ENCODE assay signal across 11 cellular contexts in the genomic region with DNA sequence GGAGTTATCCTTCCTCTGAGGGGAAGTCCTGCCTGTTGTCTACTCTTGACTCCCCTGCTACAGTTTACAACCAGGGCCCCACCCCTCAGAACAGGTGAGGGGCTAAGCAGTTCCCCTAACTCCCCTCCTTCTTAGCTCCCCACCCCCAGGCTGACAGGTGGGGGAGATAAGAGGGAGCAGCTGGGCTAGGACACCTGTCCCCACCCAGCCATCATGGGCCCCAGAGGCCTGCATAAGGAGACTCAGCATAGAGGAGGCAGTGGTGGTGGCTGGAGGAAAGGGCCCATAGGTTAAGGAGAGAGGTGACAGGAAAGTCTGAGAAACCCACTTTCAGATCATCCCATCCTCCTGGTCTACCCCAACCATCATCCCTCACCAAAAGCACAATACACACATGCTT. TPM values are rescaled to one million over a fixed set of nuclear protein-coding genes. Genes with fewer than 3 reads are reported as not detected.
DNase-seq lines count a peak whose midpoint lies in the region; TF ChIP-seq lines count a peak whose summit lies in the region.
"Had no signal": no experiment of that assay in that cellular context is flagged by ENCODE, and none has a peak within 500 bp of the region (broad histone marks: within the 10 kb centered on the region; RNA-seq: fewer than 3 reads in every experiment).

No MANE protein-coding gene starts in this region.

- TF ChIP-seq CTCF in HEK293 (tag by site-specific recombination; IDR thresholded peaks at IDR 0.05) (no peak), neural progenitor cell (IDR thresholded peaks at IDR 0.05) (no peak)

- DNase-seq in caudate nucleus (lab: John Stamatoyannopoulos, UW) = no peak
- no peak for DNase-seq in neural progenitor cell (ENCODE audit: low spot score)
- DNase-seq in stimulated activated naive CD4-positive, alpha-beta T cell (lab: John Stamatoyannopoulos, UW) = no peak
- DNase-seq in NCI-H446 (lab: John Stamatoyannopoulos, UW) = no peak
- DNase-seq in stimulated activated CD4-positive, alpha-beta T cell treated with anti-CD3 and anti-CD28 coated beads, Interleukin-4, amount 100 ng/mL, for 4 hours = no peak
- DNase-seq in Kasumi-1 (lab: John Stamatoyannopoulos, UW) = no peak
- DNase-seq: erythroblast, H9, NCI-H146 had no signal

- H3K4me3 ChIP-seq in BLaER1 (peak overlapping the region; percentile 100), HEK293 (ENCODE audit: low read depth, low read length) (no peak overlapping the region), neural progenitor cell (no peak overlapping the region)

- POLR2A ChIA-PET in HEK293 (lab: Yijun Ruan, JAX) = no interaction called here

- peaks cover 78% of the 10 kb centered on the region for H3K4me1 Mint-ChIP-seq in neural progenitor cell

- H3K9me3 ChIP-seq in BLaER1 (no peaks in the 10 kb centered on the region), HEK293 (ENCODE audit: control insufficient read depth, insufficient read depth, low read depth, low read length) (no peaks in the 10 kb centered on the region), neural progenitor cell (ENCODE audit: low read depth) (no peaks in the 10 kb centered on the region)

- peaks cover 41% of the 10 kb centered on the region for H3K36me3 ChIP-seq in BLaER1
- peaks cover 0 to 9% of the 10 kb centered on the region in 2 experiments; a peak in 1 of 3 replicates for H3K36me3 ChIP-seq in HEK293 (ENCODE audit: control insufficient read depth in 2 of 2, insufficient read depth in 1 of 2, low read length in 2 of 2)
- H3K36me3 ChIP-seq in neural progenitor cell = no peaks in the 10 kb centered on the region

- H4K20me1 ChIP-seq in BLaER1 (peaks cover 55% of the 10 kb centered on the region), neural progenitor cell (ENCODE audit: low read depth) (peaks cover 89% of the 10 kb centered on the region)

- H3K27ac ChIP-seq in BLaER1 = peak overlapping the region; percentile 100
- no peak overlapping the region for H3K27ac ChIP-seq in HEK293 (ENCODE audit: extremely low read depth, low read depth, low read length)
- peak overlapping the region; percentile 81 for H3K27ac ChIP-seq in caudate nucleus (ENCODE audit: low read depth, low read length)
- no peak overlapping the region for H3K27ac ChIP-seq in neural progenitor cell

- no peak overlapping the region for H3K27ac Mint-ChIP-seq in neural progenitor cell

- no peaks in the 10 kb centered on the region for H3K9me3 Mint-ChIP-seq in neural progenitor cell
- H3K9me3 Mint-ChIP-seq: H9 had no signal

- no peak overlapping the region for H3K4me3 Mint-ChIP-seq in neural progenitor cell

- peaks cover 17% of the 10 kb centered on the region for H3F3A ChIP-seq in neural progenitor cell (ENCODE audit: low read depth)

- peaks cover 6% of the 10 kb centered on the region for H3K36me3 Mint-ChIP-seq in neural progenitor cell

- H3K4me1 ChIP-seq in BLaER1 = peaks cover 91% of the 10 kb centered on the region
- H3K4me1 ChIP-seq in HEK293 (ENCODE audit: control insufficient read depth, insufficient read depth, low read length) = peaks cover 21% of the 10 kb centered on the region
- peaks cover 57% of the 10 kb centered on the region for H3K4me1 ChIP-seq in neural progenitor cell

- peaks cover 6% of the 10 kb centered on the region for H3K27me3 Mint-ChIP-seq in neural progenitor cell (ENCODE audit: insufficient read depth, low read depth)

- H3K4me2 ChIP-seq in BLaER1 (peak overlapping the region; percentile 98), neural progenitor cell (peak overlapping the region; percentile 34)

- H3K27me3 ChIP-seq in BLaER1 (no peaks in the 10 kb centered on the region), neural progenitor cell (no peaks in the 10 kb centered on the region)

- CTCF ChIA-PET in HEK293 (lab: Yijun Ruan, JAX) = interaction anchor here (1.3 kb wide), 1 partner anchor 108 kb away, joined by 3 read pairs; no protein-coding TSS in a partner anchor

- H3K9ac ChIP-seq in BLaER1 = peak overlapping the region; percentile 100
- no peak overlapping the region for H3K9ac ChIP-seq in neural progenitor cell

- H2AFZ ChIP-seq in neural progenitor cell (replicated peaks) = no peak overlapping the region

- H3K79me2 ChIP-seq in neural progenitor cell (ENCODE audit: low read depth) = peaks cover 35% of the 10 kb centered on the region

TF ChIP-seq in HEK293, 187 proteins besides CTCF, POLR2A, EP300 and RAD21:
- TF ChIP-seq IKZF3 (tag by site-specific recombination; IDR thresholded peaks at IDR 0.05) (no peak), ZBTB21 (tag by site-specific recombination; IDR thresholded peaks at IDR 0.05) (no peak), ZNF501 (tag by site-specific recombination; IDR thresholded peaks at IDR 0.05) (no peak), RBAK (tag by site-specific recombination; IDR thresholded peaks at IDR 0.05) (no peak), PRDM1 (tag by site-specific recombination; IDR thresholded peaks at IDR 0.05) (0 out of 2 replicates have a peak, but pooled peaks have one; percentile 7), ZNF777 (tag by site-specific recombination; IDR thresholded peaks at IDR 0.05; ENCODE audit: borderline replicate concordance) (no peak)
TF ChIP-seq in HEK293: peak in this region for 1.

RNA-seq across cellular contexts. Expression of gene MEF2D, which starts 6.8 kb away (rescaled TPM):
- total RNA-seq in neural progenitor cell (ENCODE audit: low replicate concordance) = 1.8 and 7.1 TPM in 2 replicates

Comparison
In these comparisons a context has a peak if more than half of its experiments do, and no peak if none do; other contexts are left out.
1. H3K27ac ChIP-seq: peak in BLaER1 (single experiment) and caudate nucleus (single experiment); none in HEK293 (single experiment) and neural progenitor cell (single experiment).